1 cellular context compared by ENCODE assay signal in genomic region chr7:32490127-32490796, GRCh38.
TF ChIP-seq lines count a peak whose summit lies in the region.

Gene LSM5, minus strand, starts transcription at chr7:32490380. Its CDS starts 15 bp downstream, at chr7:32490365.

TF ChIP-seq in K562, 482 proteins besides CTCF, POLR2A, EP300 and RAD21 (continued from another document and continues in another):
- TF ChIP-seq CBX2 (IDR thresholded peaks at IDR 0.05; ENCODE audit: insufficient read depth, low read length, poor library complexity, severe bottlenecking) (no peak), MXI1 (IDR thresholded peaks at IDR 0.05; ENCODE audit: low read depth, low read length) (0 out of 2 replicates have a peak, but pooled peaks have one; percentile 11), MTA3 (IDR thresholded peaks at IDR 0.05; ENCODE audit: borderline replicate concordance) (peak; percentile 77; the same call in 1 of the 2 replicates), ATF4 (CRISPR knock-in tag; IDR thresholded peaks at IDR 0.05) (no peak), LCOR (CRISPR knock-in tag; IDR thresholded peaks at IDR 0.05) (peak; percentile 87), ZKSCAN3 (CRISPR knock-in tag; IDR thresholded peaks at IDR 0.05) (no peak), TBL1XR1 (IDR thresholded peaks at IDR 0.05; ENCODE audit: low read length in 2 of 2) (peak in 1 of 2 experiments; percentile 30; a peak in 3 of 4 replicates), MEIS2 (IDR thresholded peaks at IDR 0.05; ENCODE audit: partially characterized antibody) (peak; percentile 46), BCLAF1 (IDR thresholded peaks at IDR 0.05; ENCODE audit: borderline replicate concordance in 1 of 2, control insufficient read depth in 1 of 2, low read depth in 2 of 2, low read length in 1 of 2) (peak in 1 of 2 experiments; percentile 92; a peak in 2 of 4 replicates), ZNF609 (CRISPR knock-in tag; IDR thresholded peaks at IDR 0.05; ENCODE audit: borderline replicate concordance) (peak; percentile 86; the same call in 1 of the 2 replicates), MGA (IDR thresholded peaks at IDR 0.05) (peak; percentile 46), MYBL2 (IDR thresholded peaks at IDR 0.05; ENCODE audit: low read depth) (peak; percentile 56; the same call in 1 of the 2 replicates), MYBL2 (CRISPR knock-in tag; IDR thresholded peaks at IDR 0.05; ENCODE audit: borderline replicate concordance) (no peak), NR2C1 (IDR thresholded peaks at IDR 0.05) (peak; percentile 50; the same call in 1 of the 2 replicates), NR2C1 (tag; IDR thresholded peaks at IDR 0.05) (peak; percentile 52; the same call in 1 of the 2 replicates), ATF7 (IDR thresholded peaks at IDR 0.05) (peak; percentile 62), KDM4B (IDR thresholded peaks at IDR 0.05; ENCODE audit: borderline replicate concordance in 2 of 2, low read depth in 1 of 2) (peak in 1 of 2 experiments; percentile 98; a peak in 2 of 4 replicates), ZZZ3 (IDR thresholded peaks at IDR 0.05) (0 out of 2 replicates have a peak, but pooled peaks have one; percentile 68), ZNF75A (CRISPR knock-in tag; IDR thresholded peaks at IDR 0.05) (no peak), ZKSCAN1 (IDR thresholded peaks at IDR 0.05; ENCODE audit: low read depth, low read length) (peak; percentile 83), E2F8 (IDR thresholded peaks at IDR 0.05; ENCODE audit: low read depth, partially characterized antibody) (peak; percentile 90), USF1 (CRISPR knock-in tag; IDR thresholded peaks at IDR 0.05) (peak; percentile 32; the same call in 1 of the 2 replicates), SMAD1 (IDR thresholded peaks at IDR 0.05; ENCODE audit: low read depth, low read length, partially characterized antibody) (peak; percentile 67), RHOXF2B (CRISPR knock-in tag; conservative IDR thresholded peaks at IDR 0.05) (peak; percentile 47; the same call in 1 of the 2 replicates), MTA1 (IDR thresholded peaks at IDR 0.05; ENCODE audit: borderline replicate concordance) (no peak), CEBPG (CRISPR knock-in tag; IDR thresholded peaks at IDR 0.05) (0 out of 2 replicates have a peak, but pooled peaks have one; percentile 36), CEBPG (tag; conservative IDR thresholded peaks at IDR 0.05 in 1 of 2, IDR thresholded peaks at IDR 0.05 in 1 of 2) (peak in 1 of 2 experiments; percentile 32; a peak in 1 of 4 replicates)
